ENCODE assay signal across 5 cellular contexts in the genomic region with DNA sequence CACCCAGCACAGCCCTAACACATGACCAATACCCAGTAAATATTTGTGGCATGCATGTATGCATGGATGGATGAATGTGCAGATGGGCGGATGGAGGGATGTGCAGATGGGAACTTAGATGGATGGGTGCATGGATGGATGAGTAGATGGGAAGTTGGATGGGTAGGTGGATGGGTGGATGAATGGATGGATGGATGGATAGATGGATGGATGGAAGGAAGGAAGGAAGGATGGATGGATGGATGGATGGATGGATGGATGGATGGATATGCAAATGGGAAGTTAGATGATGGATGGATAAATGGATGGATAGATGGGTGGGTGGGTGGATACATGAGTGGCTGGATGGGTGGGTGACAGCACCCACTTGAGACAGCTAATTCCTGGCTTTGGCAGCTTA.
"Had no signal": no experiment of that assay in that cellular context is flagged by ENCODE, and none has a peak within 500 bp of the region (broad histone marks: within the 10 kb centered on the region; RNA-seq: fewer than 3 reads in every experiment).

No MANE protein-coding gene starts in this region.

- H3K27ac Mint-ChIP-seq: GM23338 had no signal

- H3K9me3 ChIP-seq: HAP-1 had no signal

- DNase-seq: H7, IMR-90 had no signal

- H3K36me3 ChIP-seq: HAP-1 had no signal

- H3K4me3 Mint-ChIP-seq: GM23338 had no signal

- H3K9me3 Mint-ChIP-seq: GM23338 had no signal

- ATAC-seq: GM23338, HCT116 had no signal

- H3K4me3 ChIP-seq: GM23338, HAP-1 had no signal

- H2AFZ ChIP-seq: GM23338 had no signal

- H3K4me2 ChIP-seq: GM23338 had no signal
